In genomic region chr18:33440011-33440383, GRCh38 we compare ENCODE assay signal across 8 cellular contexts. TPM values are rescaled to one million over a fixed set of nuclear protein-coding genes. Genes with fewer than 3 reads are reported as not detected.
DNase-seq lines count a peak whose midpoint lies in the region; ATAC-seq and TF ChIP-seq lines count a peak whose summit lies in the region.

No MANE protein-coding gene starts in this region.

- H3K4me1 Mint-ChIP-seq in T-helper 17 cell, result no peaks in the 10 kb centered on the region

- no peaks in the 10 kb centered on the region for H3K36me3 Mint-ChIP-seq in T-helper 17 cell (ENCODE audit: low read depth)

- no peak for TF ChIP-seq POLR2A in upper lobe of left lung (IDR thresholded peaks at IDR 0.05)

- peak overlapping the region in 1 of 2 donors; percentile 71 for H3K27ac ChIP-seq in coronary artery
- H3K27ac ChIP-seq in upper lobe of left lung, result peak overlapping the region in 1 of 4 donors; percentile 32

- WGBS in upper lobe of left lung, 2 donors, result 6% methylated on average over 9 of the region's 9 CpGs

- H3K36me3 ChIP-seq in GM06990 (ENCODE audit: control insufficient read depth, insufficient read depth, low read length) (no peaks in the 10 kb centered on the region), upper lobe of left lung (no peaks in the 10 kb centered on the region)

- H3K4me3 ChIP-seq in GM06990 (replicated peaks; ENCODE audit: low read depth, low read length) (no peak overlapping the region), coronary artery (peak overlapping the region; percentile 90), upper lobe of left lung (peak overlapping the region in 3 of 4 donors; percentile 44 to 56 (median 55))

- H3K4me1 ChIP-seq in upper lobe of left lung, result no peaks in the 10 kb centered on the region

- ATAC-seq in upper lobe of left lung (ENCODE audit: low FRiP score in 2 of 2), result peak; percentile 52 to 83
- ATAC-seq in GM19351 (IDR thresholded peaks at IDR 0.05; ENCODE audit: unreplicated experiment), result no peak
- no peak for ATAC-seq in T-helper 17 cell

- no peaks in the 10 kb centered on the region for H3K9me3 ChIP-seq in upper lobe of left lung
- H3K9me3 ChIP-seq in T-helper 17 cell (ENCODE audit: control insufficient read depth, low read length, poor library complexity, severe bottlenecking), result peaks cover 2% of the 10 kb centered on the region

- TF ChIP-seq CTCF in GM06990 (IDR thresholded peaks at IDR 0.05; ENCODE audit: insufficient read depth, low read length, poor library complexity, severe bottlenecking) (peak; percentile 22), coronary artery (IDR thresholded peaks at IDR 0.05) (peak; percentile 51), upper lobe of left lung (IDR thresholded peaks at IDR 0.05) (peak in 2 of 6 experiments; percentile 4 to 17)

- no peak overlapping the region for H3K27ac Mint-ChIP-seq in T-helper 17 cell

- no peak for TF ChIP-seq EP300 in upper lobe of left lung (IDR thresholded peaks at IDR 0.05)

- no peaks in the 10 kb centered on the region; the same call in 1 of the 2 replicates for H3K27me3 ChIP-seq in GM06990 (replicated peaks; ENCODE audit: control insufficient read depth, insufficient read depth, low read length)
- no peaks in the 10 kb centered on the region for H3K27me3 ChIP-seq in upper lobe of left lung

- DNase-seq in GM06990 (ENCODE audit: extremely low read depth, insufficient read length) (no peak), NCI-H2227 treated with DMSO at 0.1 percent for 48 hours (lab: John Stamatoyannopoulos, UW) (peak; percentile 72), coronary artery (ENCODE audit: low spot score) (peak; percentile 76), left kidney (ENCODE audit: low read depth, low spot score) (peak; percentile 89), upper lobe of left lung (peak in 1 of 2 donors; percentile 2), T-helper 17 cell (no peak)
- no peak for DNase-seq in activated CD4-positive, CD25-positive, alpha-beta regulatory T cell treated with anti-CD3 and anti-CD28 coated beads, Interleukin-2, amount 50 U/mL, for 72 hours

- H3K4me3 Mint-ChIP-seq in T-helper 17 cell, result no peak overlapping the region

- H3K27me3 Mint-ChIP-seq in T-helper 17 cell, result peaks cover 7% of the 10 kb centered on the region

RNA-seq across cellular contexts. Expression of gene CCDC178, which starts 0.5 kb away (rescaled TPM):
- total RNA-seq in upper lobe of left lung (1 to 10 TPM in 1 of 6 donors, under 1 TPM in 1, not detected in 4; 0.89 to 1.4 TPM), T-helper 17 cell (not detected)

Comparison
In these comparisons a context has a peak if more than half of its experiments do, and no peak if none do; other contexts are left out.
1. DNase-seq: peak in NCI-H2227 treated with DMSO at 0.1 percent for 48 hours (single experiment), coronary artery (single experiment) and left kidney (single experiment); none in GM06990 (single experiment), T-helper 17 cell (0 of 3) and activated CD4-positive, CD25-positive, alpha-beta regulatory T cell treated with anti-CD3 and anti-CD28 coated beads, Interleukin-2, amount 50 U/mL, for 72 hours (single experiment).
2. ATAC-seq: peak in upper lobe of left lung (2 of 2); none in GM19351 (single experiment) and T-helper 17 cell (single experiment).